ENCODE assay signal across 10 cellular contexts in genomic region chr9:128070874-128071273, GRCh38. TPM values are rescaled to one million over a fixed set of nuclear protein-coding genes. Genes with fewer than 3 reads are reported as not detected.
DNase-seq lines count a peak whose midpoint lies in the region; ATAC-seq and TF ChIP-seq lines count a peak whose summit lies in the region.
"Had no signal": no experiment of that assay in that cellular context is flagged by ENCODE, and none has a peak within 500 bp of the region (broad histone marks: within the 10 kb centered on the region; RNA-seq: fewer than 3 reads in every experiment).

No MANE protein-coding gene starts in this region.

- H3K36me3 ChIP-seq in tibial nerve, result no peaks in the 10 kb centered on the region

- H3K27me3 ChIP-seq in tibial nerve, result no peaks in the 10 kb centered on the region

- peaks cover 0 to 83% (median 59%) of the 10 kb centered on the region in 4 donors for H3K4me1 ChIP-seq in tibial nerve

- no peaks in the 10 kb centered on the region for H3K9me3 ChIP-seq in tibial nerve

- H3K4me3 Mint-ChIP-seq in activated T-cell treated with anti-CD3 and anti-CD28 coated beads, Interleukin-2, amount 50 U/mL, for 24 hours, result peak overlapping the region; percentile 94
- H3K4me3 Mint-ChIP-seq in WTC11, result no peak overlapping the region

- ATAC-seq in WTC11 (no peak), GM18520 (IDR thresholded peaks at IDR 0.05; ENCODE audit: unreplicated experiment) (no peak), HG03039 (IDR thresholded peaks at IDR 0.05; ENCODE audit: unreplicated experiment) (no peak)

- H3K27me3 Mint-ChIP-seq in activated T-cell treated with anti-CD3 and anti-CD28 coated beads, Interleukin-2, amount 50 U/mL, for 24 hours, result no peaks in the 10 kb centered on the region
- H3K27me3 Mint-ChIP-seq in WTC11 (ENCODE audit: low read depth), result no peaks in the 10 kb centered on the region

- no peak for DNase-seq in activated T-cell treated with anti-CD3 and anti-CD28 coated beads, Interleukin-2, amount 50 U/mL, for 24 hours
- no peak for DNase-seq in activated T-cell treated with anti-CD3 and anti-CD28 coated beads, Interleukin-2, amount 50 U/mL, for 48 hours
- DNase-seq in WTC11 (ENCODE audit: low spot score) (no peak), medulla oblongata (ENCODE audit: extremely low spot score) (peak; percentile 59), tibial nerve (ENCODE audit: low spot score in 2 of 2) (no peak)
- no peak for DNase-seq in activated CD4-positive, CD25-positive, alpha-beta regulatory T cell (lab: John Stamatoyannopoulos, UW)
- DNase-seq: GOT3, T-helper 9 cell had no signal

- CTCF ChIA-PET in WTC11 (lab: Charles Lee), result no interaction called here

- peaks cover 49% of the 10 kb centered on the region for H3K4me1 Mint-ChIP-seq in activated T-cell treated with anti-CD3 and anti-CD28 coated beads, Interleukin-2, amount 50 U/mL, for 24 hours (ENCODE audit: low read depth)
- H3K4me1 Mint-ChIP-seq in WTC11, result peaks cover 36% of the 10 kb centered on the region

- no peak for TF ChIP-seq POLR2A in tibial nerve (IDR thresholded peaks at IDR 0.05)

- peak in 1 of 2 donors; percentile 55 for TF ChIP-seq EP300 in tibial nerve (IDR thresholded peaks at IDR 0.05)

- peak overlapping the region; percentile 83 for H3K27ac Mint-ChIP-seq in activated T-cell treated with anti-CD3 and anti-CD28 coated beads, Interleukin-2, amount 50 U/mL, for 24 hours
- H3K27ac Mint-ChIP-seq in WTC11, result peak overlapping the region; percentile 75; the same call in 1 of the 2 replicates

- peak overlapping the region; percentile 70 to 96 (median 83) for H3K27ac ChIP-seq in tibial nerve

- H3K36me3 Mint-ChIP-seq in activated T-cell treated with anti-CD3 and anti-CD28 coated beads, Interleukin-2, amount 50 U/mL, for 24 hours (ENCODE audit: low read depth), result peaks cover 35% of the 10 kb centered on the region
- H3K36me3 Mint-ChIP-seq in WTC11, result no peaks in the 10 kb centered on the region; the same call in 1 of the 2 replicates

- WGBS in tibial nerve, 2 donors, result 42 to 46% methylated on average over 7 of the region's 7 CpGs

- no peaks in the 10 kb centered on the region for H3K9me3 Mint-ChIP-seq in activated T-cell treated with anti-CD3 and anti-CD28 coated beads, Interleukin-2, amount 50 U/mL, for 24 hours
- H3K9me3 Mint-ChIP-seq in WTC11, result no peaks in the 10 kb centered on the region

- TF ChIP-seq CTCF in WTC11 (IDR thresholded peaks at IDR 0.05) (no peak), tibial nerve (IDR thresholded peaks at IDR 0.05) (no peak)

- no peak overlapping the region for H3K4me3 ChIP-seq in tibial nerve

- POLR2A ChIA-PET in WTC11 (lab: Charles Lee), result interaction anchor here (0.7 kb wide), 1 partner anchor 140 kb away, joined by 4 read pairs; the partner anchor contains the start of gene PIP5KL1

TF ChIP-seq in WTC11, 78 proteins besides CTCF, POLR2A, EP300 and RAD21:
- TF ChIP-seq USF1 (CRISPR knock-in tag; IDR thresholded peaks at IDR 0.05) (no peak), ZSCAN18 (CRISPR knock-in tag; IDR thresholded peaks at IDR 0.05) (no peak), ZNF425 (CRISPR knock-in tag; conservative IDR thresholded peaks at IDR 0.05) (no peak), SOX15 (CRISPR knock-in tag; IDR thresholded peaks at IDR 0.05) (no peak), ZBTB21 (CRISPR knock-in tag; IDR thresholded peaks at IDR 0.05; ENCODE audit: borderline replicate concordance) (no peak), ZNF423 (CRISPR knock-in tag; IDR thresholded peaks at IDR 0.05) (no peak), USF2 (CRISPR knock-in tag; IDR thresholded peaks at IDR 0.05) (no peak), SMAD4 (CRISPR knock-in tag; IDR thresholded peaks at IDR 0.05) (no peak), FOXK1 (CRISPR knock-in tag; IDR thresholded peaks at IDR 0.05) (no peak), IRF2 (CRISPR knock-in tag; IDR thresholded peaks at IDR 0.05; ENCODE audit: borderline replicate concordance, low read depth) (no peak), JAZF1 (CRISPR knock-in tag; IDR thresholded peaks at IDR 0.05) (no peak), FOXJ3 (CRISPR knock-in tag; IDR thresholded peaks at IDR 0.05; ENCODE audit: borderline replicate concordance) (no peak), TEAD1 (CRISPR knock-in tag; IDR thresholded peaks at IDR 0.05) (no peak), ZNF219 (CRISPR knock-in tag; IDR thresholded peaks at IDR 0.05; ENCODE audit: borderline replicate concordance) (no peak)
- TF ChIP-seq, protein P1, sequence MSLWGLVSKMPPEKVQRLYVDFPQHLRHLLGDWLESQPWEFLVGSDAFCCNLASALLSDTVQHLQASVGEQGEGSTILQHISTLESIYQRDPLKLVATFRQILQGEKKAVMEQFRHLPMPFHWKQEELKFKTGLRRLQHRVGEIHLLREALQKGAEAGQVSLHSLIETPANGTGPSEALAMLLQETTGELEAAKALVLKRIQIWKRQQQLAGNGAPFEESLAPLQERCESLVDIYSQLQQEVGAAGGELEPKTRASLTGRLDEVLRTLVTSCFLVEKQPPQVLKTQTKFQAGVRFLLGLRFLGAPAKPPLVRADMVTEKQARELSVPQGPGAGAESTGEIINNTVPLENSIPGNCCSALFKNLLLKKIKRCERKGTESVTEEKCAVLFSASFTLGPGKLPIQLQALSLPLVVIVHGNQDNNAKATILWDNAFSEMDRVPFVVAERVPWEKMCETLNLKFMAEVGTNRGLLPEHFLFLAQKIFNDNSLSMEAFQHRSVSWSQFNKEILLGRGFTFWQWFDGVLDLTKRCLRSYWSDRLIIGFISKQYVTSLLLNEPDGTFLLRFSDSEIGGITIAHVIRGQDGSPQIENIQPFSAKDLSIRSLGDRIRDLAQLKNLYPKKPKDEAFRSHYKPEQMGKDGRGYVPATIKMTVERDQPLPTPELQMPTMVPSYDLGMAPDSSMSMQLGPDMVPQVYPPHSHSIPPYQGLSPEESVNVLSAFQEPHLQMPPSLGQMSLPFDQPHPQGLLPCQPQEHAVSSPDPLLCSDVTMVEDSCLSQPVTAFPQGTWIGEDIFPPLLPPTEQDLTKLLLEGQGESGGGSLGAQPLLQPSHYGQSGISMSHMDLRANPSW (CRISPR knock-in tag; conservative IDR thresholded peaks at IDR 0.05; ENCODE audit: low read depth), result no peak

RNA-seq across cellular contexts. Expression of gene SLC25A25, which starts 2.8 kb away (rescaled TPM):
- total RNA-seq in WTC11 (2021), result 15.2 to 17.4 TPM (median 15.2 TPM) in 3 replicates
- total RNA-seq in tibial nerve, result 10 to 100 TPM; 23.4 to 29.7 (median 27.2) TPM

RNA-seq across cellular contexts. Expression of gene NAIF1, which starts 3.8 kb away (rescaled TPM):
- total RNA-seq in WTC11 (2021) (11.9 to 13.4 TPM (median 12.4 TPM) in 3 replicates), tibial nerve (10 to 100 TPM in 1 of 4 donors, 1 to 10 TPM in 3; 5.4 to 11.2 (median 8.1) TPM)

RNA-seq across cellular contexts. Expression of gene PTGES2, which starts 56.7 kb away (rescaled TPM):
- total RNA-seq in WTC11 (2021) (96.2 to 118 TPM (median 98.4 TPM) in 3 replicates), tibial nerve (100 to 1,000 TPM in 1 of 4 donors, 10 to 100 TPM in 3; 68.9 to 180 (median 74.7) TPM)
